Comparison of ENCODE assay signal across 1 cellular context in genomic region chr7:37182011-37182478, GRCh38.
TF ChIP-seq lines count a peak whose summit lies in the region.

No MANE protein-coding gene starts in this region.

TF ChIP-seq in GM12878, 131 proteins besides CTCF, POLR2A, EP300 and RAD21 (continued from another document):
- TF ChIP-seq LARP7 (IDR thresholded peaks at IDR 0.05) (no peak), E2F4 (IDR thresholded peaks at IDR 0.05; ENCODE audit: low read depth, low read length) (no peak), SKIL (IDR thresholded peaks at IDR 0.05; ENCODE audit: low read depth, poor library complexity, severe bottlenecking) (no peak), ELK1 (IDR thresholded peaks at IDR 0.05; ENCODE audit: low read depth, low read length) (0 out of 2 replicates have a peak, but pooled peaks have one; percentile 52), PAX5 (IDR thresholded peaks at IDR 0.05; ENCODE audit: borderline replicate concordance, low read depth, low read length) (no peak), MYC (IDR thresholded peaks at IDR 0.05; ENCODE audit: insufficient read depth, insufficient read length, insufficient replicate concordance, low read length, severe bottlenecking) (no peak), SMC3 (IDR thresholded peaks at IDR 0.05; ENCODE audit: borderline replicate concordance, low read length) (peak; percentile 95), TCF7 (IDR thresholded peaks at IDR 0.05; ENCODE audit: borderline replicate concordance) (no peak), KLF5 (IDR thresholded peaks at IDR 0.05; ENCODE audit: partially characterized antibody) (no peak), BCLAF1 (IDR thresholded peaks at IDR 0.05) (no peak), FOXK2 (IDR thresholded peaks at IDR 0.05) (no peak), ZNF217 (IDR thresholded peaks at IDR 0.05) (no peak), USF1 (IDR thresholded peaks at IDR 0.05; ENCODE audit: borderline replicate concordance, extremely low read length, insufficient read depth, low read depth, low read length) (no peak), IRF4 (IDR thresholded peaks at IDR 0.05; ENCODE audit: low read depth, low read length) (0 out of 2 replicates have a peak, but pooled peaks have one; percentile 20), RB1 (IDR thresholded peaks at IDR 0.05; ENCODE audit: borderline replicate concordance) (0 out of 2 replicates have a peak, but pooled peaks have one; percentile 67), MEF2A (IDR thresholded peaks at IDR 0.05; ENCODE audit: insufficient read depth, low read depth, low read length) (0 out of 2 replicates have a peak, but pooled peaks have one; percentile 10), ZNF207 (IDR thresholded peaks at IDR 0.05; ENCODE audit: borderline replicate concordance) (no peak), SMARCA5 (IDR thresholded peaks at IDR 0.05) (peak; percentile 35; the same call in 1 of the 2 replicates), CBFB (IDR thresholded peaks at IDR 0.05; ENCODE audit: low read depth) (no peak), TCF3 (IDR thresholded peaks at IDR 0.05; ENCODE audit: borderline replicate concordance, insufficient read depth, low read depth, low read length) (no peak), STAT1 (conservative IDR thresholded peaks at IDR 0.05) (0 out of 2 replicates have a peak, but pooled peaks have one; percentile 53), RUNX3 (IDR thresholded peaks at IDR 0.05; ENCODE audit: low read length) (peak; percentile 33; the same call in 1 of the 2 replicates)
